ENCODE assay signal across 7 cellular contexts in genomic region chr12:29390419-29390818, GRCh38. TPM values are rescaled to one million over a fixed set of nuclear protein-coding genes. Genes with fewer than 3 reads are reported as not detected.
DNase-seq lines count a peak whose midpoint lies in the region; ATAC-seq, FAIRE-seq and TF ChIP-seq lines count a peak whose summit lies in the region.
"Not testable (repeated sequence)": the region's sequence is repeated elsewhere in the genome, so short reads cannot be mapped to it uniquely, and the experiment has no call there.

No MANE protein-coding gene starts in this region.

- FAIRE-seq in GM12891 (lab: Jason Lieb, UNC), result not testable (repeated sequence)

- H3K27ac Mint-ChIP-seq in activated T-helper 17 cell treated with anti-CD3 and anti-CD28 coated beads, Interleukin-2, amount 50 U/mL, for 72 hours, result peak overlapping the region; percentile 94

- not testable (repeated sequence) for DNase-seq in GM12891 (ENCODE audit: insufficient read length, low spot score)
- DNase-seq in OCI-M1 (lab: John Stamatoyannopoulos, UW), result peak; percentile 51
- DNase-seq in activated CD4-positive, alpha-beta T cell treated with anti-CD3 and anti-CD28 coated beads, Interleukin-2, amount 50 U/mL, for 1 hour, result peak; percentile 16
- peak; percentile 58 for DNase-seq in amniotic epithelial cell (ENCODE audit: low read depth)
- peak; percentile 42 for DNase-seq in fibroblast of villous mesenchyme (ENCODE audit: low read depth)
- DNase-seq in stimulated activated CD4-positive, alpha-beta T cell treated with anti-CD3 and anti-CD28 coated beads, Interleukin-12 subunit alpha, Interleukin-12 subunit beta, amount 100 ng/mL, for 4 hours, result peak; percentile 3

- H3K36me3 Mint-ChIP-seq in activated T-helper 17 cell treated with anti-CD3 and anti-CD28 coated beads, Interleukin-2, amount 50 U/mL, for 72 hours (ENCODE audit: low read depth), result not testable (repeated sequence)

- ATAC-seq in activated T-helper 17 cell treated with anti-CD3 and anti-CD28 coated beads, Interleukin-2, amount 50 U/mL, for 72 hours (replicated peaks), result peak; percentile 99

- H3K4me3 Mint-ChIP-seq in activated T-helper 17 cell treated with anti-CD3 and anti-CD28 coated beads, Interleukin-2, amount 50 U/mL, for 72 hours, result peak overlapping the region; percentile 66

- H3K27me3 Mint-ChIP-seq in activated T-helper 17 cell treated with anti-CD3 and anti-CD28 coated beads, Interleukin-2, amount 50 U/mL, for 72 hours, result not testable (repeated sequence)

- H3K4me3 ChIP-seq in fibroblast of villous mesenchyme (ENCODE audit: low read depth, low read length), result not testable (repeated sequence)

- TF ChIP-seq POLR2A in GM12891 (IDR thresholded peaks at IDR 0.05; ENCODE audit: low read depth, low read length), result 0 out of 2 replicates have a peak, but pooled peaks have one; percentile 27

- H3K4me1 Mint-ChIP-seq in activated T-helper 17 cell treated with anti-CD3 and anti-CD28 coated beads, Interleukin-2, amount 50 U/mL, for 72 hours, result not testable (repeated sequence)

- not testable (repeated sequence) for H3K9me3 Mint-ChIP-seq in activated T-helper 17 cell treated with anti-CD3 and anti-CD28 coated beads, Interleukin-2, amount 50 U/mL, for 72 hours

- not testable (repeated sequence) for TF ChIP-seq CTCF in fibroblast of villous mesenchyme (IDR thresholded peaks at IDR 0.05; ENCODE audit: insufficient read depth, low read depth, low read length)

TF ChIP-seq in GM12891, 5 proteins besides CTCF, POLR2A, EP300 and RAD21:
- TF ChIP-seq POLR2AphosphoS5 (IDR thresholded peaks at IDR 0.05; ENCODE audit: low read depth, low read length), result peak; percentile 46; the same call in 1 of the 2 replicates
- peak; percentile 62; the same call in 1 of the 2 replicates for TF ChIP-seq TAF1 (IDR thresholded peaks at IDR 0.05; ENCODE audit: low read depth, low read length)

RNA-seq across cellular contexts. Expression of gene ERGIC2, which starts 9.4 kb away (rescaled TPM):
- 47.6 TPM for polyA plus RNA-seq in GM12891 (2012; ENCODE audit: low read depth, missing spikeins)
- 10 to 100 TPM; 78.8 to 96.6 TPM for total RNA-seq in activated T-helper 17 cell treated with anti-CD3 and anti-CD28 coated beads, Interleukin-2, amount 50 U/mL, for 72 hours
- total RNA-seq in fibroblast of villous mesenchyme, result 34.5 and 90.7 TPM in 2 replicates
